12 cellular contexts compared by ENCODE assay signal in genomic region chr3:128378631-128379347, GRCh38.
DNase-seq lines count a peak whose midpoint lies in the region; ATAC-seq and TF ChIP-seq lines count a peak whose summit lies in the region.
"Had no signal": no experiment of that assay in that cellular context is flagged by ENCODE, and none has a peak within 500 bp of the region (broad histone marks: within the 10 kb centered on the region; RNA-seq: fewer than 3 reads in every experiment).

No MANE protein-coding gene starts in this region.

- H3K4me3 Mint-ChIP-seq in activated T-helper 17 cell treated with anti-CD3 and anti-CD28 coated beads, Interleukin-2, amount 50 U/mL, for 72 hours: no peak overlapping the region
- H3K4me3 Mint-ChIP-seq: B cell had no signal

- peaks cover 10% of the 10 kb centered on the region for H4K20me1 ChIP-seq in osteoblast (ENCODE audit: insufficient read depth, low read length)

- H2AFZ ChIP-seq in osteoblast (ENCODE audit: low read length) (peak overlapping the region; percentile 27), trophoblast cell (ENCODE audit: insufficient read depth, low read length, poor library complexity) (no peak overlapping the region)

- TF ChIP-seq POLR2A in heart left ventricle (IDR thresholded peaks at IDR 0.05): no peak

- no peak overlapping the region for H3K4ac ChIP-seq in trophoblast cell (ENCODE audit: low read depth, low read length)

- H3K4me1 ChIP-seq in heart left ventricle (peaks cover 0 to 51% (median 32%) of the 10 kb centered on the region in 12 donors), osteoblast (ENCODE audit: insufficient read depth, low read length) (peaks cover 21% of the 10 kb centered on the region), trophoblast cell (ENCODE audit: control insufficient read depth in 1 of 2, insufficient read depth in 2 of 2, low read length in 2 of 2) (peaks cover 5% of the 10 kb centered on the region in 2 experiments)

- H3K4me2 ChIP-seq in osteoblast (ENCODE audit: insufficient read depth, low read length) (peak overlapping the region; percentile 45), trophoblast cell (ENCODE audit: low read length) (no peak overlapping the region)

- TF ChIP-seq CTCF in heart left ventricle (IDR thresholded peaks at IDR 0.05) (no peak), osteoblast (IDR thresholded peaks at IDR 0.05; ENCODE audit: extremely low read depth, low read depth, low read length) (no peak)

- no peak overlapping the region for H3K4me3 ChIP-seq in heart left ventricle
- peak overlapping the region; percentile 13 for H3K4me3 ChIP-seq in osteoblast (ENCODE audit: insufficient read depth, low read length)
- H3K4me3 ChIP-seq in trophoblast cell (ENCODE audit: low read depth, low read length): no peak overlapping the region
- H3K4me3 ChIP-seq: Peyer's patch had no signal

- no peak overlapping the region for H3K18ac ChIP-seq in trophoblast cell (ENCODE audit: low read length)

- H3K9ac ChIP-seq in trophoblast cell (ENCODE audit: low read length): no peak overlapping the region

- no peak overlapping the region for H3K14ac ChIP-seq in trophoblast cell (ENCODE audit: low read length)

- no peak overlapping the region for H2BK120ac ChIP-seq in trophoblast cell (ENCODE audit: insufficient read depth, low read length, poor library complexity)

- H3K36me3 Mint-ChIP-seq in activated T-helper 17 cell treated with anti-CD3 and anti-CD28 coated beads, Interleukin-2, amount 50 U/mL, for 72 hours (ENCODE audit: low read depth): no peaks in the 10 kb centered on the region

- no peak overlapping the region for H4K8ac ChIP-seq in trophoblast cell (ENCODE audit: low read depth, low read length)

- H2BK5ac ChIP-seq in trophoblast cell (ENCODE audit: low read depth, low read length, poor library complexity): no peak overlapping the region

- no peak for ATAC-seq in activated T-helper 17 cell treated with anti-CD3 and anti-CD28 coated beads, Interleukin-2, amount 50 U/mL, for 72 hours (replicated peaks)
- peak; percentile 53 to 66 (median 58) for ATAC-seq in heart left ventricle

- H2BK12ac ChIP-seq in trophoblast cell (ENCODE audit: low read length): no peak overlapping the region

- no peaks in the 10 kb centered on the region for H3K79me1 ChIP-seq in trophoblast cell (ENCODE audit: low read length)

- peak overlapping the region; percentile 8 to 87 (median 66) for H3K27ac ChIP-seq in heart left ventricle
- H3K27ac ChIP-seq in osteoblast (ENCODE audit: low read depth, low read length): peak overlapping the region; percentile 27
- H3K27ac ChIP-seq in trophoblast cell (ENCODE audit: low read depth, low read length): no peak overlapping the region
- H3K27ac ChIP-seq: Peyer's patch had no signal

- WGBS in heart left ventricle, 4 donors: 49 to 58% (median 54%) methylated on average over 9 to 10 of the region's 10 CpGs
- WGBS in trophoblast cell (ENCODE audit: extremely low coverage, insufficient coverage, insufficient read length): no CpG with 5 or more reads among the region's 10 CpGs

- H4K12ac ChIP-seq in trophoblast cell (ENCODE audit: low read depth, low read length): no peak overlapping the region

- no peaks in the 10 kb centered on the region for H3K9me3 ChIP-seq in heart left ventricle
- no peaks in the 10 kb centered on the region for H3K9me3 ChIP-seq in osteoblast (ENCODE audit: low read depth, low read length)
- no peaks in the 10 kb centered on the region for H3K9me3 ChIP-seq in trophoblast cell (ENCODE audit: insufficient read depth, low read depth, low read length)
- H3K9me3 ChIP-seq: Peyer's patch had no signal

- no peak overlapping the region for H4K91ac ChIP-seq in trophoblast cell (ENCODE audit: low read depth, low read length)

- DNase-seq in AG08395 (ENCODE audit: low spot score) (peak; percentile 21), heart left ventricle (peak; percentile 48 to 73 (median 70)), osteoblast (ENCODE audit: insufficient read length, low spot score, missing footprints) (peak; percentile 96), trophoblast cell (no peak), dedifferentiated amniotic fluid mesenchymal stem cell (ENCODE audit: extremely low spot score) (no peak), NCI-H2196 treated with DMSO at 0.1 percent for 48 hours (lab: John Stamatoyannopoulos, UW; ENCODE audit: unreplicated experiment) (no peak), activated gamma-delta T cell treated with Interleukin-2 at 50 U/mL for 16 hours (no peak)
- DNase-seq: Kasumi-1, NCI-H2227 treated with DMSO at 0.1 percent for 48 hours, Peyer's patch had no signal

- H3K79me2 ChIP-seq in osteoblast (ENCODE audit: insufficient read depth, low read length): no peaks in the 10 kb centered on the region
- no peaks in the 10 kb centered on the region for H3K79me2 ChIP-seq in trophoblast cell (ENCODE audit: control insufficient read depth, insufficient read depth, low read length, poor library complexity)

- no peak overlapping the region for H3K23ac ChIP-seq in trophoblast cell (ENCODE audit: low read length)

- intact Hi-C loops in heart left ventricle (cut with DNase I): no loop called here

- no peaks in the 10 kb centered on the region for H3K4me1 Mint-ChIP-seq in activated T-helper 17 cell treated with anti-CD3 and anti-CD28 coated beads, Interleukin-2, amount 50 U/mL, for 72 hours

- H2AK5ac ChIP-seq in trophoblast cell (ENCODE audit: low read length): no peak overlapping the region

- H3K36me3 ChIP-seq in heart left ventricle (no peaks in the 10 kb centered on the region), osteoblast (ENCODE audit: insufficient read depth, low read length) (no peaks in the 10 kb centered on the region), trophoblast cell (ENCODE audit: control insufficient read depth in 1 of 2, insufficient read depth in 2 of 2, low read length in 2 of 2) (peaks cover 0 to 2% of the 10 kb centered on the region in 2 experiments)
- H3K36me3 ChIP-seq: Peyer's patch had no signal

- no peaks in the 10 kb centered on the region for H3K27me3 Mint-ChIP-seq in activated T-helper 17 cell treated with anti-CD3 and anti-CD28 coated beads, Interleukin-2, amount 50 U/mL, for 72 hours
- H3K27me3 Mint-ChIP-seq: B cell had no signal

- H3K27me3 ChIP-seq in heart left ventricle (no peaks in the 10 kb centered on the region), osteoblast (ENCODE audit: insufficient read depth, low read length) (no peaks in the 10 kb centered on the region), trophoblast cell (ENCODE audit: insufficient read depth, low read length) (no peaks in the 10 kb centered on the region)
- H3K27me3 ChIP-seq: Peyer's patch had no signal

- H3K27ac Mint-ChIP-seq in activated T-helper 17 cell treated with anti-CD3 and anti-CD28 coated beads, Interleukin-2, amount 50 U/mL, for 72 hours: peak overlapping the region; percentile 16
- H3K27ac Mint-ChIP-seq: B cell had no signal

- no peaks in the 10 kb centered on the region for H3K9me3 Mint-ChIP-seq in activated T-helper 17 cell treated with anti-CD3 and anti-CD28 coated beads, Interleukin-2, amount 50 U/mL, for 72 hours

Comparison
In these comparisons a context has a peak if more than half of its experiments do, and no peak if none do; other contexts are left out.
1. DNase-seq: peak in AG08395 (single experiment), heart left ventricle (5 of 5) and osteoblast (single experiment); none in trophoblast cell (0 of 2), dedifferentiated amniotic fluid mesenchymal stem cell (single experiment), NCI-H2196 treated with DMSO at 0.1 percent for 48 hours (single experiment) and activated gamma-delta T cell treated with Interleukin-2 at 50 U/mL for 16 hours (single experiment).